Comparison of ENCODE assay signal across 16 cellular contexts in genomic region chr14:104778694-104779331, GRCh38.
"Had no signal": no experiment of that assay in that cellular context is flagged by ENCODE, and none has a peak within 500 bp of the region (broad histone marks: within the 10 kb centered on the region; RNA-seq: fewer than 3 reads in every experiment).

No MANE protein-coding gene starts in this region.

- H3K4me1 Mint-ChIP-seq: activated B cell treated with CpG ODN at 0.5 μM for 24 hours; activated T-helper 17 cell treated with anti-CD3 and anti-CD28 coated beads, Interleukin-2, amount 50 U/mL, for 72 hours; nephron had no signal

- H3K9me3 Mint-ChIP-seq: activated B cell treated with CpG ODN at 0.5 μM for 24 hours; activated T-helper 17 cell treated with anti-CD3 and anti-CD28 coated beads, Interleukin-2, amount 50 U/mL, for 72 hours; dendritic cell treated with granulocyte-macrophage colony-stimulating factor and Interleukin-4, amounts not matched to agents 40 ng/mL and 50 ng/mL, for 4 days; effector memory CD8-positive, alpha-beta T cell; nephron had no signal

- DNase-seq: activated B cell treated with CpG ODN at 0.5 μM for 24 hours; activated CD4-positive, alpha-beta T cell treated with anti-CD3 and anti-CD28 coated beads for 48 hours; activated naive CD4-positive, alpha-beta T cell treated with Interleukin-2 at 50 U/mL for 16 hours; anterior cingulate cortex; cerebellar nuclear complex; effector memory CD8-positive, alpha-beta T cell; foreskin melanocyte; occipital lobe; psoas muscle; T-helper 2 cell had no signal

- H3K4me3 ChIP-seq: psoas muscle, thoracic aorta had no signal

- H3K9me3 ChIP-seq: psoas muscle, thoracic aorta had no signal

- H3K27ac Mint-ChIP-seq: activated B cell treated with CpG ODN at 0.5 μM for 24 hours; activated T-helper 17 cell treated with anti-CD3 and anti-CD28 coated beads, Interleukin-2, amount 50 U/mL, for 72 hours; dendritic cell treated with granulocyte-macrophage colony-stimulating factor and Interleukin-4, amounts not matched to agents 40 ng/mL and 50 ng/mL, for 4 days; effector memory CD8-positive, alpha-beta T cell; nephron had no signal

- H3K4me3 Mint-ChIP-seq: activated B cell treated with CpG ODN at 0.5 μM for 24 hours; activated T-helper 17 cell treated with anti-CD3 and anti-CD28 coated beads, Interleukin-2, amount 50 U/mL, for 72 hours; dendritic cell treated with granulocyte-macrophage colony-stimulating factor and Interleukin-4, amounts not matched to agents 40 ng/mL and 50 ng/mL, for 4 days; effector memory CD8-positive, alpha-beta T cell; nephron had no signal

- H3K4me1 ChIP-seq: psoas muscle had no signal

- H3K27ac ChIP-seq: epithelial cell of prostate, psoas muscle, thoracic aorta had no signal

- ATAC-seq: activated T-helper 17 cell treated with anti-CD3 and anti-CD28 coated beads, Interleukin-2, amount 50 U/mL, for 72 hours; effector memory CD8-positive, alpha-beta T cell; psoas muscle; sciatic nerve had no signal
